ENCODE assay signal across 16 cellular contexts in the genomic region with DNA sequence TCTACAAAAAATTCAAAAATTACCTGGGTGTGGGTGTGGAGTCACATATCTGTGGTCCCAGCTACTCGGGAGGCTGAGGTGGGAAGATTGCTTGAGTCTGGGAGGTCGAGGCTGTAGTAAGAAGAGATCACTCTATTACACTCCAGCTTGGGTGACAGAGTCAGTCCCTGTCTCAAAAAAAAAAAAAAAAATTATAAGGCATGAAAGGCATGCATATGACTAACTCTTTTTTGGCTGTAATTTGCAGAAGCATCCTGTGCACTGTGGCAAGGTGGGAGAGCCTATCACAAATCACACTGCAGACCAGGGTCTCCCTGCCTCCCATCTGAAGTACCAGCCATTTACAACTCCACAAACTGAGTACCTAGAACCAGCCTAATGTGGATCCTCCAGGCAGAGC. TPM values are rescaled to one million over a fixed set of nuclear protein-coding genes. Genes with fewer than 3 reads are reported as not detected.
DNase-seq lines count a peak whose midpoint lies in the region; ATAC-seq, FAIRE-seq and TF ChIP-seq lines count a peak whose summit lies in the region.
"Had no signal": no experiment of that assay in that cellular context is flagged by ENCODE, and none has a peak within 500 bp of the region (broad histone marks: within the 10 kb centered on the region; RNA-seq: fewer than 3 reads in every experiment).

No MANE protein-coding gene starts in this region.

- CTCF ChIA-PET in A549 (lab: Yijun Ruan, JAX): interaction anchor here (0.6 to 14.9 kb wide), 2 partner anchors 58 to 120 kb away, joined by 4 to 241 read pairs; no protein-coding TSS in a partner anchor

- POLR2A ChIA-PET in A549 (lab: Yijun Ruan, JAX): interaction anchor here (0.5 to 0.6 kb wide), 2 partner anchors 234 to 821 kb away, joined by 3 read pairs; no protein-coding TSS in a partner anchor

- DNase-seq in A549 (ENCODE audit: low read depth in 1 of 2, low spot score in 1 of 2) (peak in 1 of 2 experiments; percentile 67), H54 (ENCODE audit: insufficient read length, low spot score) (no peak), SW 1271 (lab: John Stamatoyannopoulos, UW) (peak; percentile 60 to 84), foreskin fibroblast (peak; percentile 60 to 71), GM12891 (ENCODE audit: insufficient read length, low spot score) (no peak), coronary artery (ENCODE audit: low spot score) (no peak), NCI-H2081 (lab: John Stamatoyannopoulos, UW) (no peak)
- DNase-seq: activated T-cell treated with anti-CD3 and anti-CD28 coated beads, Interleukin-2, amount 50 U/mL, for 24 hours; amniotic stem cell; DMS79; nucleus accumbens; stimulated activated CD4-positive, alpha-beta T cell treated with anti-CD3 and anti-CD28 coated beads, Interleukin-12 subunit alpha, Interleukin-12 subunit beta, amount 100 ng/mL, for 4 hours; transverse colon had no signal

- no peak for TF ChIP-seq POLR2A in A549 (IDR thresholded peaks at IDR 0.05; ENCODE audit: low read length)
- TF ChIP-seq POLR2A in H54 (IDR thresholded peaks at IDR 0.05; ENCODE audit: low read depth, low read length): no peak
- no peak for TF ChIP-seq POLR2A in GM12891 (IDR thresholded peaks at IDR 0.05; ENCODE audit: low read depth, low read length)

- 0% methylated on average over 2 of the region's 2 CpGs for WGBS in A549 (ENCODE audit: missing lambda C conversion rate)

- TF ChIP-seq EP300 in A549 (IDR thresholded peaks at IDR 0.05): no peak

- TF ChIP-seq CTCF in A549 (IDR thresholded peaks at IDR 0.05) (no peak), foreskin fibroblast (IDR thresholded peaks at IDR 0.05; ENCODE audit: low read depth, low read length) (no peak), coronary artery (IDR thresholded peaks at IDR 0.05) (no peak)

- H3K4me2 ChIP-seq in A549: peak overlapping the region; percentile 60
- H3K4me2 ChIP-seq: GM23338 had no signal

- ATAC-seq in A549 (peak; percentile 59 to 69), HG02571 (IDR thresholded peaks at IDR 0.05; ENCODE audit: unreplicated experiment) (no peak)
- ATAC-seq: GM23338 had no signal

- TF ChIP-seq RAD21 in A549 (conservative IDR thresholded peaks at IDR 0.05 in 1 of 2, IDR thresholded peaks at IDR 0.05 in 1 of 2): no peak; a peak in 1 of 5 replicates

- H3K4me1 ChIP-seq in A549: peaks cover 93% of the 10 kb centered on the region

- H3K27ac ChIP-seq in A549: peak overlapping the region; percentile 86 to 90
- H3K27ac ChIP-seq in coronary artery: no peak overlapping the region
- H3K27ac ChIP-seq: transverse colon had no signal

- no peaks in the 10 kb centered on the region for H3K9me3 ChIP-seq in A549
- H3K9me3 ChIP-seq: transverse colon had no signal

- FAIRE-seq in A549 (lab: Jason Lieb, UNC): no peak
- FAIRE-seq in H54 (lab: Jason Lieb, UNC): peak; percentile 94
- FAIRE-seq in GM12891 (lab: Jason Lieb, UNC): no peak

- H3K4me3 ChIP-seq in A549: no peak overlapping the region
- H3K4me3 ChIP-seq in foreskin fibroblast (ENCODE audit: low read depth in 1 of 2, low read length in 2 of 2): no peak overlapping the region
- no peak overlapping the region for H3K4me3 ChIP-seq in coronary artery
- H3K4me3 ChIP-seq: GM23338, lung, transverse colon had no signal

TF ChIP-seq in A549, 52 proteins besides CTCF, POLR2A, EP300 and RAD21:
- TF ChIP-seq CHD2 (IDR thresholded peaks at IDR 0.05; ENCODE audit: low read length, partially characterized antibody) (no peak), GATA3 (IDR thresholded peaks at IDR 0.05; ENCODE audit: borderline replicate concordance) (peak; percentile 61; the same call in 1 of the 2 replicates), JUNB (IDR thresholded peaks at IDR 0.05) (peak; percentile 55; the same call in 1 of the 2 replicates), HDAC2 (IDR thresholded peaks at IDR 0.05) (no peak), FOXS1 (CRISPR knock-in tag; IDR thresholded peaks at IDR 0.05) (no peak), EHF (CRISPR knock-in tag; IDR thresholded peaks at IDR 0.05) (no peak), NR3C1 (IDR thresholded peaks at IDR 0.05) (no peak), FOSL2 (IDR thresholded peaks at IDR 0.05) (no peak), FOSL2 (CRISPR knock-in tag; IDR thresholded peaks at IDR 0.05) (peak; percentile 39; the same call in 1 of the 2 replicates), EHMT2 (IDR thresholded peaks at IDR 0.05; ENCODE audit: low read depth) (no peak), TP53 (CRISPR knock-in tag; IDR thresholded peaks at IDR 0.05) (no peak), CBX2 (IDR thresholded peaks at IDR 0.05; ENCODE audit: borderline replicate concordance, low read depth) (no peak), NPAS2 (CRISPR knock-in tag; IDR thresholded peaks at IDR 0.05; ENCODE audit: borderline replicate concordance) (no peak)
- TF ChIP-seq, protein P1, sequence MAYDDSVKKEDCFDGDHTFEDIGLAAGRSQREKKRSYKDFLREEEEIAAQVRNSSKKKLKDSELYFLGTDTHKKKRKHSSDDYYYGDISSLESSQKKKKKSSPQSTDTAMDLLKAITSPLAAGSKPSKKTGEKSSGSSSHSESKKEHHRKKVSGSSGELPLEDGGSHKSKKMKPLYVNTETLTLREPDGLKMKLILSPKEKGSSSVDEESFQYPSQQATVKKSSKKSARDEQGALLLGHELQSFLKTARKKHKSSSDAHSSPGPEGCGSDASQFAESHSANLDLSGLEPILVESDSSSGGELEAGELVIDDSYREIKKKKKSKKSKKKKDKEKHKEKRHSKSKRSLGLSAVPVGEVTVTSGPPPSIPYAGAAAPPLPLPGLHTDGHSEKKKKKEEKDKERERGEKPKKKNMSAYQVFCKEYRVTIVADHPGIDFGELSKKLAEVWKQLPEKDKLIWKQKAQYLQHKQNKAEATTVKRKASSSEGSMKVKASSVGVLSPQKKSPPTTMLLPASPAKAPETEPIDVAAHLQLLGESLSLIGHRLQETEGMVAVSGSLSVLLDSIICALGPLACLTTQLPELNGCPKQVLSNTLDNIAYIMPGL (CRISPR knock-in tag; IDR thresholded peaks at IDR 0.05; ENCODE audit: borderline replicate concordance): no peak
TF ChIP-seq in A549: peak in this region for 3.

TF ChIP-seq in GM12891, 5 proteins besides CTCF, POLR2A, EP300 and RAD21:
- TF ChIP-seq POU2F2 (IDR thresholded peaks at IDR 0.05; ENCODE audit: low read depth, low read length) (no peak), SPI1 (IDR thresholded peaks at IDR 0.05; ENCODE audit: low read depth, low read length) (no peak), PAX5 (IDR thresholded peaks at IDR 0.05; ENCODE audit: insufficient read depth, low read length, severe bottlenecking) (no peak), POLR2AphosphoS5 (IDR thresholded peaks at IDR 0.05; ENCODE audit: low read depth, low read length) (no peak), TAF1 (IDR thresholded peaks at IDR 0.05; ENCODE audit: low read depth, low read length) (no peak)

RNA-seq across cellular contexts. Expression of a gene that starts 14.1 kb away (rescaled TPM):
- polyA plus RNA-seq in A549 (2011; rRNA removed) (2.1 and 2.3 TPM in 2 replicates), A549 (2017; fragmentation: RNase III; extraction: RNeasy Plus Mini Kit Qiagen cat#74134 plus additional on column Dnase treatment) (1.5 to 1.8 TPM (median 1.5 TPM) in 3 replicates)
- polyA plus RNA-seq in A549 (2012; cell fraction: cytosol; rRNA removed): 0.67 and 0.95 TPM in 2 replicates
- 1.1 and 1.9 TPM in 2 replicates for polyA plus RNA-seq in A549 (2012; cell fraction: nucleus; rRNA removed)
- 2.3 and 2.6 TPM in 2 replicates for polyA minus RNA-seq in A549 (2011; rRNA and poly(A)+ RNA removed)
- not detected for polyA plus RNA-seq in GM12891 (2012; ENCODE audit: low read depth, missing spikeins)
- polyA plus RNA-seq: GM23338 had no signal

RNA-seq across cellular contexts. Expression of a gene that starts 20.1 kb away (rescaled TPM):
- polyA plus RNA-seq in A549 (2011; rRNA removed) (40.5 and 51.3 TPM in 2 replicates), A549 (2017; fragmentation: RNase III; extraction: RNeasy Plus Mini Kit Qiagen cat#74134 plus additional on column Dnase treatment) (42.2 to 53.7 TPM (median 43.2 TPM) in 3 replicates)
- polyA plus RNA-seq in A549 (2012; cell fraction: cytosol; rRNA removed): 13.8 and 16.0 TPM in 2 replicates
- polyA plus RNA-seq in A549 (2012; cell fraction: nucleus; rRNA removed): 18.3 and 43.5 TPM in 2 replicates
- polyA minus RNA-seq in A549 (2011; rRNA and poly(A)+ RNA removed): 25.5 and 29.6 TPM in 2 replicates
- 20.7 TPM for polyA plus RNA-seq in GM12891 (2012; ENCODE audit: low read depth, missing spikeins)

Comparison
In these comparisons a context has a peak if more than half of its experiments do, and no peak if none do; other contexts are left out.
1. DNase-seq: peak in SW 1271 (2 of 2) and foreskin fibroblast (2 of 2); none in H54 (single experiment), GM12891 (single experiment), coronary artery (single experiment) and NCI-H2081 (0 of 2).
2. H3K27ac ChIP-seq: peak in A549 (2 of 2); none in coronary artery (0 of 2).